ENCODE assay signal across 1 cellular context in the genomic region with DNA sequence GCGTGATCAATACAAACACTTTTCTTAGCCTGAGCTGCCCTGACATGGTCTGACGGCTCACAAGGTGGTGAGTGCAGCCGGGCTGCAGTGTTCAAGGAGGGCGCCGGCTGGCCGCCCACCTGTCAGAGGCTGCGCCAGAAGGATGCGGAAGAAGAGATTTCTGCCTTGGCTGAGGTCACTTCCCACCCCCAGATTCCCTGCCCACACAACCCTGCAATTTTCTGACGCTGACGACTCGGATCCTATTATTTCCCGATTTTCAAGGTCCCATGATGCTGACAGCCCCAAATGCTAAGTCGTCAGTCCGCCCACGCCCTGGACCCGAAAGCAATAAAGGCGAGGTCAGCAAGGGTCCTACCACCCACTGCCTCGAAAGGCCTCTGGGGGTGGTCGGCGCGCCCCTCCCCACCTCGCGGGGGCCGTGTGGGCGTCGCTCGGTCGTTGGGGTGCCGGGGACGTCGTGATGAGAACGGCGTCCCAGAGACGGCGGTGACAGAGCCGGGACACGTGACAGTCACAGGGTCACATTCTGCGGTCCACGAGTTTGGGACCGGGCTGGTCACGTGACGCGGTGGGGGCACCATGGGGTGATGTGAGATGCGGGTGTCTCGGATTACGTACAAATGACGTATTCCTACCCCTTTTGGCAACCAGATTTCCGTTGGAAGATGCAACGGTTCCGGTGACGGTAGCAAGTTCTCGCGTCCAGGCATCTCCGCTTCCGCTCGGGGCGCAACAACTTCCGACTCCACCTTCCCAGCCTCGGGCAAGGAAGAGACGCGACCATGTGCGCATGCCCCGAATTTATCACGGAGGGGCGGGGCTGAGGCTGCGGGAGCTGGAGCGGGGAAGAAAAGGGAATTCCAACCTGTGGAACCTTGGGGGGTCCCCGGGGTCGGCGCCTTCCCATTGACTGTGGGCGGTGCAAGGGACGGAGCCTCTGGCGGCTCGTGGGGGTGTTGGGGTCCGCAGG.
TF ChIP-seq lines count a peak whose summit lies in the region.

A gene with protein sequence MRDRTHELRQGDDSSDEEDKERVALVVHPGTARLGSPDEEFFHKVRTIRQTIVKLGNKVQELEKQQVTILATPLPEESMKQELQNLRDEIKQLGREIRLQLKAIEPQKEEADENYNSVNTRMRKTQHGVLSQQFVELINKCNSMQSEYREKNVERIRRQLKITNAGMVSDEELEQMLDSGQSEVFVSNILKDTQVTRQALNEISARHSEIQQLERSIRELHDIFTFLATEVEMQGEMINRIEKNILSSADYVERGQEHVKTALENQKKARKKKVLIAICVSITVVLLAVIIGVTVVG (plus strand): TSS at position 823 of the 973 bp plus-strand sequence. CDS start 248 bp downstream, outside the sequence.

TF ChIP-seq in HEK293, 187 proteins besides CTCF, POLR2A, EP300 and RAD21 (continued from another document and continues in another):
- TF ChIP-seq, protein P1, sequence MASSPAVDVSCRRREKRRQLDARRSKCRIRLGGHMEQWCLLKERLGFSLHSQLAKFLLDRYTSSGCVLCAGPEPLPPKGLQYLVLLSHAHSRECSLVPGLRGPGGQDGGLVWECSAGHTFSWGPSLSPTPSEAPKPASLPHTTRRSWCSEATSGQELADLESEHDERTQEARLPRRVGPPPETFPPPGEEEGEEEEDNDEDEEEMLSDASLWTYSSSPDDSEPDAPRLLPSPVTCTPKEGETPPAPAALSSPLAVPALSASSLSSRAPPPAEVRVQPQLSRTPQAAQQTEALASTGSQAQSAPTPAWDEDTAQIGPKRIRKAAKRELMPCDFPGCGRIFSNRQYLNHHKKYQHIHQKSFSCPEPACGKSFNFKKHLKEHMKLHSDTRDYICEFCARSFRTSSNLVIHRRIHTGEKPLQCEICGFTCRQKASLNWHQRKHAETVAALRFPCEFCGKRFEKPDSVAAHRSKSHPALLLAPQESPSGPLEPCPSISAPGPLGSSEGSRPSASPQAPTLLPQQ (tag by site-specific recombination; IDR thresholded peaks at IDR 0.05), result peak; percentile 96
- peak; percentile 54; the same call in 1 of the 2 replicates for TF ChIP-seq REPIN1 (tag by site-specific recombination; IDR thresholded peaks at IDR 0.05; ENCODE audit: low read depth)
- TF ChIP-seq ZIC2 (tag by site-specific recombination; IDR thresholded peaks at IDR 0.05), result peak; percentile 88
- peak; percentile 99 for TF ChIP-seq ZNF324 (tag by site-specific recombination; IDR thresholded peaks at IDR 0.05)
- peak; percentile 82 for TF ChIP-seq ZSCAN23 (tag by site-specific recombination; IDR thresholded peaks at IDR 0.05)
- TF ChIP-seq ZNF335 (tag by site-specific recombination; conservative IDR thresholded peaks at IDR 0.05), result peak; percentile 96
- TF ChIP-seq ZNF132 (tag by site-specific recombination; IDR thresholded peaks at IDR 0.05; ENCODE audit: borderline replicate concordance), result no peak
- peak; percentile 60; the same call in 1 of the 2 replicates for TF ChIP-seq SCRT1 (tag by site-specific recombination; IDR thresholded peaks at IDR 0.05; ENCODE audit: borderline replicate concordance)
- TF ChIP-seq, protein P2, sequence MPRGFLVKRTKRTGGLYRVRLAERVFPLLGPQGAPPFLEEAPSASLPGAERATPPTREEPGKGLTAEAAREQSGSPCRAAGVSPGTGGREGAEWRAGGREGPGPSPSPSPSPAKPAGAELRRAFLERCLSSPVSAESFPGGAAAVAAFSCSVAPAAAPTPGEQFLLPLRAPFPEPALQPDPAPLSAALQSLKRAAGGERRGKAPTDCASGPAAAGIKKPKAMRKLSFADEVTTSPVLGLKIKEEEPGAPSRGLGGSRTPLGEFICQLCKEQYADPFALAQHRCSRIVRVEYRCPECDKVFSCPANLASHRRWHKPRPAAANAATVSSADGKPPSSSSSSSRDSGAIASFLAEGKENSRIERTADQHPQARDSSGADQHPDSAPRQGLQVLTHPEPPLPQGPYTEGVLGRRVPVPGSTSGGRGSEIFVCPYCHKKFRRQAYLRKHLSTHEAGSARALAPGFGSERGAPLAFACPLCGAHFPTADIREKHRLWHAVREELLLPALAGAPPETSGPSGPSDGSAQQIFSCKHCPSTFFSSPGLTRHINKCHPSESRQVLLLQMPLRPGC (tag by site-specific recombination; IDR thresholded peaks at IDR 0.05), result peak; percentile 95
- peak; percentile 60 for TF ChIP-seq KLF1 (tag by site-specific recombination; IDR thresholded peaks at IDR 0.05)
- peak; percentile 57; the same call in 1 of the 2 replicates for TF ChIP-seq IKZF3 (tag by site-specific recombination; IDR thresholded peaks at IDR 0.05)
- TF ChIP-seq ZNF19 (tag by site-specific recombination; IDR thresholded peaks at IDR 0.05; ENCODE audit: low read depth), result no peak
- TF ChIP-seq, protein P3, sequence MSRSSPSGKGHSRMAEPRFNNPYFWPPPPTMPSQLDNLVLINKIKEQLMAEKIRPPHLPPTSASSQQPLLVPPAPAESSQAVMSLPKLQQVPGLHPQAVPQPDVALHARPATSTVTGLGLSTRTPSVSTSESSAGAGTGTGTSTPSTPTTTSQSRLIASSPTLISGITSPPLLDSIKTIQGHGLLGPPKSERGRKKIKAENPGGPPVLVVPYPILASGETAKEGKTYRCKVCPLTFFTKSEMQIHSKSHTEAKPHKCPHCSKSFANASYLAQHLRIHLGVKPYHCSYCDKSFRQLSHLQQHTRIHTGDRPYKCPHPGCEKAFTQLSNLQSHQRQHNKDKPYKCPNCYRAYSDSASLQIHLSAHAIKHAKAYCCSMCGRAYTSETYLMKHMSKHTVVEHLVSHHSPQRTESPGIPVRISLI (tag by site-specific recombination; IDR thresholded peaks at IDR 0.05), result peak; percentile 42; the same call in 1 of the 2 replicates
- TF ChIP-seq ZBTB21 (tag by site-specific recombination; IDR thresholded peaks at IDR 0.05), result peak; percentile 100
- TF ChIP-seq ZNF561 (tag by site-specific recombination; IDR thresholded peaks at IDR 0.05; ENCODE audit: borderline replicate concordance), result peak; percentile 97
- TF ChIP-seq, protein P4, sequence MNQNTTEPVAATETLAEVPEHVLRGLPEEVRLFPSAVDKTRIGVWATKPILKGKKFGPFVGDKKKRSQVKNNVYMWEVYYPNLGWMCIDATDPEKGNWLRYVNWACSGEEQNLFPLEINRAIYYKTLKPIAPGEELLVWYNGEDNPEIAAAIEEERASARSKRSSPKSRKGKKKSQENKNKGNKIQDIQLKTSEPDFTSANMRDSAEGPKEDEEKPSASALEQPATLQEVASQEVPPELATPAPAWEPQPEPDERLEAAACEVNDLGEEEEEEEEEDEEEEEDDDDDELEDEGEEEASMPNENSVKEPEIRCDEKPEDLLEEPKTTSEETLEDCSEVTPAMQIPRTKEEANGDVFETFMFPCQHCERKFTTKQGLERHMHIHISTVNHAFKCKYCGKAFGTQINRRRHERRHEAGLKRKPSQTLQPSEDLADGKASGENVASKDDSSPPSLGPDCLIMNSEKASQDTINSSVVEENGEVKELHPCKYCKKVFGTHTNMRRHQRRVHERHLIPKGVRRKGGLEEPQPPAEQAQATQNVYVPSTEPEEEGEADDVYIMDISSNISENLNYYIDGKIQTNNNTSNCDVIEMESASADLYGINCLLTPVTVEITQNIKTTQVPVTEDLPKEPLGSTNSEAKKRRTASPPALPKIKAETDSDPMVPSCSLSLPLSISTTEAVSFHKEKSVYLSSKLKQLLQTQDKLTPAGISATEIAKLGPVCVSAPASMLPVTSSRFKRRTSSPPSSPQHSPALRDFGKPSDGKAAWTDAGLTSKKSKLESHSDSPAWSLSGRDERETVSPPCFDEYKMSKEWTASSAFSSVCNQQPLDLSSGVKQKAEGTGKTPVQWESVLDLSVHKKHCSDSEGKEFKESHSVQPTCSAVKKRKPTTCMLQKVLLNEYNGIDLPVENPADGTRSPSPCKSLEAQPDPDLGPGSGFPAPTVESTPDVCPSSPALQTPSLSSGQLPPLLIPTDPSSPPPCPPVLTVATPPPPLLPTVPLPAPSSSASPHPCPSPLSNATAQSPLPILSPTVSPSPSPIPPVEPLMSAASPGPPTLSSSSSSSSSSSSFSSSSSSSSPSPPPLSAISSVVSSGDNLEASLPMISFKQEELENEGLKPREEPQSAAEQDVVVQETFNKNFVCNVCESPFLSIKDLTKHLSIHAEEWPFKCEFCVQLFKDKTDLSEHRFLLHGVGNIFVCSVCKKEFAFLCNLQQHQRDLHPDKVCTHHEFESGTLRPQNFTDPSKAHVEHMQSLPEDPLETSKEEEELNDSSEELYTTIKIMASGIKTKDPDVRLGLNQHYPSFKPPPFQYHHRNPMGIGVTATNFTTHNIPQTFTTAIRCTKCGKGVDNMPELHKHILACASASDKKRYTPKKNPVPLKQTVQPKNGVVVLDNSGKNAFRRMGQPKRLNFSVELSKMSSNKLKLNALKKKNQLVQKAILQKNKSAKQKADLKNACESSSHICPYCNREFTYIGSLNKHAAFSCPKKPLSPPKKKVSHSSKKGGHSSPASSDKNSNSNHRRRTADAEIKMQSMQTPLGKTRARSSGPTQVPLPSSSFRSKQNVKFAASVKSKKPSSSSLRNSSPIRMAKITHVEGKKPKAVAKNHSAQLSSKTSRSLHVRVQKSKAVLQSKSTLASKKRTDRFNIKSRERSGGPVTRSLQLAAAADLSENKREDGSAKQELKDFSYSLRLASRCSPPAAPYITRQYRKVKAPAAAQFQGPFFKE (tag by site-specific recombination; IDR thresholded peaks at IDR 0.05; ENCODE audit: borderline replicate concordance), result no peak
- peak; percentile 36; the same call in 1 of the 2 replicates for TF ChIP-seq ZNF223 (tag by site-specific recombination; IDR thresholded peaks at IDR 0.05)
- TF ChIP-seq, protein P5, sequence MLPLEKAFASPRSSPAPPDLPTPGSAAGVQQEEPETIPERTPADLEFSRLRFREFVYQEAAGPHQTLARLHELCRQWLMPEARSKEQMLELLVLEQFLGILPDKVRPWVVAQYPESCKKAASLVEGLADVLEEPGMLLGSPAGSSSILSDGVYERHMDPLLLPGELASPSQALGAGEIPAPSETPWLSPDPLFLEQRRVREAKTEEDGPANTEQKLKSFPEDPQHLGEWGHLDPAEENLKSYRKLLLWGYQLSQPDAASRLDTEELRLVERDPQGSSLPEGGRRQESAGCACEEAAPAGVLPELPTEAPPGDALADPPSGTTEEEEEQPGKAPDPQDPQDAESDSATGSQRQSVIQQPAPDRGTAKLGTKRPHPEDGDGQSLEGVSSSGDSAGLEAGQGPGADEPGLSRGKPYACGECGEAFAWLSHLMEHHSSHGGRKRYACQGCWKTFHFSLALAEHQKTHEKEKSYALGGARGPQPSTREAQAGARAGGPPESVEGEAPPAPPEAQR (tag by site-specific recombination; IDR thresholded peaks at IDR 0.05), result peak; percentile 50; the same call in 1 of the 2 replicates
- TF ChIP-seq ZNF266 (tag by site-specific recombination; IDR thresholded peaks at IDR 0.05; ENCODE audit: low read depth), result no peak
- TF ChIP-seq, protein P6, sequence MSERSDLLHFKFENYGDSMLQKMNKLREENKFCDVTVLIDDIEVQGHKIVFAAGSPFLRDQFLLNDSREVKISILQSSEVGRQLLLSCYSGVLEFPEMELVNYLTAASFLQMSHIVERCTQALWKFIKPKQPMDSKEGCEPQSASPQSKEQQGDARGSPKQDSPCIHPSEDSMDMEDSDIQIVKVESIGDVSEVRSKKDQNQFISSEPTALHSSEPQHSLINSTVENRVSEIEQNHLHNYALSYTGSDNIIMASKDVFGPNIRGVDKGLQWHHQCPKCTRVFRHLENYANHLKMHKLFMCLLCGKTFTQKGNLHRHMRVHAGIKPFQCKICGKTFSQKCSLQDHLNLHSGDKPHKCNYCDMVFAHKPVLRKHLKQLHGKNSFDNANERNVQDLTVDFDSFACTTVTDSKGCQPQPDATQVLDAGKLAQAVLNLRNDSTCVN (tag by site-specific recombination; optimal IDR thresholded peaks at IDR 0.05), result peak; percentile 62
- peak; percentile 22; the same call in 1 of the 2 replicates for TF ChIP-seq FEZF1 (tag by site-specific recombination; IDR thresholded peaks at IDR 0.05)
- TF ChIP-seq ZNF777 (tag by site-specific recombination; IDR thresholded peaks at IDR 0.05; ENCODE audit: borderline replicate concordance), result peak; percentile 98
- TF ChIP-seq, protein P7, sequence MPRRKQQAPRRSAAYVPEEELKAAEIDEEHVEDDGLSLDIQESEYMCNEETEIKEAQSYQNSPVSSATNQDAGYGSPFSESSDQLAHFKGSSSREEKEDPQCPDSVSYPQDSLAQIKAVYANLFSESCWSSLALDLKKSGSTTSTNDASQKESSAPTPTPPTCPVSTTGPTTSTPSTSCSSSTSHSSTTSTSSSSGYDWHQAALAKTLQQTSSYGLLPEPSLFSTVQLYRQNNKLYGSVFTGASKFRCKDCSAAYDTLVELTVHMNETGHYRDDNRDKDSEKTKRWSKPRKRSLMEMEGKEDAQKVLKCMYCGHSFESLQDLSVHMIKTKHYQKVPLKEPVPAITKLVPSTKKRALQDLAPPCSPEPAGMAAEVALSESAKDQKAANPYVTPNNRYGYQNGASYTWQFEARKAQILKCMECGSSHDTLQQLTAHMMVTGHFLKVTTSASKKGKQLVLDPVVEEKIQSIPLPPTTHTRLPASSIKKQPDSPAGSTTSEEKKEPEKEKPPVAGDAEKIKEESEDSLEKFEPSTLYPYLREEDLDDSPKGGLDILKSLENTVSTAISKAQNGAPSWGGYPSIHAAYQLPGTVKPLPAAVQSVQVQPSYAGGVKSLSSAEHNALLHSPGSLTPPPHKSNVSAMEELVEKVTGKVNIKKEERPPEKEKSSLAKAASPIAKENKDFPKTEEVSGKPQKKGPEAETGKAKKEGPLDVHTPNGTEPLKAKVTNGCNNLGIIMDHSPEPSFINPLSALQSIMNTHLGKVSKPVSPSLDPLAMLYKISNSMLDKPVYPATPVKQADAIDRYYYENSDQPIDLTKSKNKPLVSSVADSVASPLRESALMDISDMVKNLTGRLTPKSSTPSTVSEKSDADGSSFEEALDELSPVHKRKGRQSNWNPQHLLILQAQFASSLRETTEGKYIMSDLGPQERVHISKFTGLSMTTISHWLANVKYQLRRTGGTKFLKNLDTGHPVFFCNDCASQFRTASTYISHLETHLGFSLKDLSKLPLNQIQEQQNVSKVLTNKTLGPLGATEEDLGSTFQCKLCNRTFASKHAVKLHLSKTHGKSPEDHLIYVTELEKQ (tag by site-specific recombination; IDR thresholded peaks at IDR 0.05; ENCODE audit: borderline replicate concordance), result peak; percentile 74; the same call in 1 of the 2 replicates
- peak; percentile 80 for TF ChIP-seq ZBTB20 (tag by site-specific recombination; IDR thresholded peaks at IDR 0.05)
- TF ChIP-seq ZNF10 (tag by site-specific recombination; IDR thresholded peaks at IDR 0.05), result peak; percentile 75; the same call in 1 of the 2 replicates
- no peak for TF ChIP-seq ZNF311 (tag by site-specific recombination; IDR thresholded peaks at IDR 0.05; ENCODE audit: borderline replicate concordance)
